In the genomic region with DNA sequence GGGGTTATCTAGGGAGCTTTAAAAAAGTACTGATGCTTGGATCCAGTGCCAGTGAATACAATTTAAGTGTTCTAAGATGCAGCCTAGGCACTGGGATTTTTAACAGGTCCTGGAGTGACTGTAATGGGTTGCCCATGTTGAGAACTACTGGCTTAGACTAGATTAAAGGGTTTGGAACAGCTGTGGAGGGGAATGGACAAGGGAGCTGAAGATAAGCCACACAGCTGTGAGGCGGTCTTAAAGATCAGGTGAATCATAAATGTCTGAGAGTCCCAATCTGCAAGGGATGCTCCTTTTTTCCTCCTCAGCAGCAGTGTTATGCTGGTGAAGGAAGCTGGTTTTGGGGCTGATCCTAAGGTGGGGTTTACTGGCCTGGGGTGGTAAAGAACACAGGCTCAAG, we compare ENCODE assay signal across 2 cellular contexts.
TF ChIP-seq lines count a peak whose summit lies in the region.

No MANE protein-coding gene starts in this region.

TF ChIP-seq in SK-N-SH, 30 proteins besides CTCF, POLR2A, EP300 and RAD21:
- TF ChIP-seq, protein P1, sequence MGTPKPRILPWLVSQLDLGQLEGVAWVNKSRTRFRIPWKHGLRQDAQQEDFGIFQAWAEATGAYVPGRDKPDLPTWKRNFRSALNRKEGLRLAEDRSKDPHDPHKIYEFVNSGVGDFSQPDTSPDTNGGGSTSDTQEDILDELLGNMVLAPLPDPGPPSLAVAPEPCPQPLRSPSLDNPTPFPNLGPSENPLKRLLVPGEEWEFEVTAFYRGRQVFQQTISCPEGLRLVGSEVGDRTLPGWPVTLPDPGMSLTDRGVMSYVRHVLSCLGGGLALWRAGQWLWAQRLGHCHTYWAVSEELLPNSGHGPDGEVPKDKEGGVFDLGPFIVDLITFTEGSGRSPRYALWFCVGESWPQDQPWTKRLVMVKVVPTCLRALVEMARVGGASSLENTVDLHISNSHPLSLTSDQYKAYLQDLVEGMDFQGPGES (IDR thresholded peaks at IDR 0.05; ENCODE audit: low read depth, low read length): no peak
- TF ChIP-seq SIN3A (IDR thresholded peaks at IDR 0.05; ENCODE audit: borderline replicate concordance, low read depth, low read length) (no peak), TEAD4 (IDR thresholded peaks at IDR 0.05; ENCODE audit: borderline replicate concordance, insufficient read depth) (no peak), SMC3 (IDR thresholded peaks at IDR 0.05; ENCODE audit: low read depth, low read length) (no peak), FOXM1 (IDR thresholded peaks at IDR 0.05; ENCODE audit: low read depth) (no peak), MXI1 (IDR thresholded peaks at IDR 0.05; ENCODE audit: low read depth, low read length) (no peak), YY1 (IDR thresholded peaks at IDR 0.05; ENCODE audit: low read depth) (no peak), EZH2phosphoT487 (IDR thresholded peaks at IDR 0.05; ENCODE audit: borderline replicate concordance, low read depth) (no peak), POLR2AphosphoS5 (IDR thresholded peaks at IDR 0.05; ENCODE audit: low read depth, low read length) (no peak), NFIC (IDR thresholded peaks at IDR 0.05; ENCODE audit: borderline replicate concordance) (no peak), RCOR1 (IDR thresholded peaks at IDR 0.05; ENCODE audit: low read length) (no peak), GATA2 (CRISPR knock-in tag; IDR thresholded peaks at IDR 0.05) (no peak), CHD2 (IDR thresholded peaks at IDR 0.05; ENCODE audit: low read length, partially characterized antibody) (no peak), ELF1 (IDR thresholded peaks at IDR 0.05) (no peak)
- TF ChIP-seq, protein P2, sequence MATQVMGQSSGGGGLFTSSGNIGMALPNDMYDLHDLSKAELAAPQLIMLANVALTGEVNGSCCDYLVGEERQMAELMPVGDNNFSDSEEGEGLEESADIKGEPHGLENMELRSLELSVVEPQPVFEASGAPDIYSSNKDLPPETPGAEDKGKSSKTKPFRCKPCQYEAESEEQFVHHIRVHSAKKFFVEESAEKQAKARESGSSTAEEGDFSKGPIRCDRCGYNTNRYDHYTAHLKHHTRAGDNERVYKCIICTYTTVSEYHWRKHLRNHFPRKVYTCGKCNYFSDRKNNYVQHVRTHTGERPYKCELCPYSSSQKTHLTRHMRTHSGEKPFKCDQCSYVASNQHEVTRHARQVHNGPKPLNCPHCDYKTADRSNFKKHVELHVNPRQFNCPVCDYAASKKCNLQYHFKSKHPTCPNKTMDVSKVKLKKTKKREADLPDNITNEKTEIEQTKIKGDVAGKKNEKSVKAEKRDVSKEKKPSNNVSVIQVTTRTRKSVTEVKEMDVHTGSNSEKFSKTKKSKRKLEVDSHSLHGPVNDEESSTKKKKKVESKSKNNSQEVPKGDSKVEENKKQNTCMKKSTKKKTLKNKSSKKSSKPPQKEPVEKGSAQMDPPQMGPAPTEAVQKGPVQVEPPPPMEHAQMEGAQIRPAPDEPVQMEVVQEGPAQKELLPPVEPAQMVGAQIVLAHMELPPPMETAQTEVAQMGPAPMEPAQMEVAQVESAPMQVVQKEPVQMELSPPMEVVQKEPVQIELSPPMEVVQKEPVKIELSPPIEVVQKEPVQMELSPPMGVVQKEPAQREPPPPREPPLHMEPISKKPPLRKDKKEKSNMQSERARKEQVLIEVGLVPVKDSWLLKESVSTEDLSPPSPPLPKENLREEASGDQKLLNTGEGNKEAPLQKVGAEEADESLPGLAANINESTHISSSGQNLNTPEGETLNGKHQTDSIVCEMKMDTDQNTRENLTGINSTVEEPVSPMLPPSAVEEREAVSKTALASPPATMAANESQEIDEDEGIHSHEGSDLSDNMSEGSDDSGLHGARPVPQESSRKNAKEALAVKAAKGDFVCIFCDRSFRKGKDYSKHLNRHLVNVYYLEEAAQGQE (IDR thresholded peaks at IDR 0.05; ENCODE audit: low read depth, low read length): no peak
TF ChIP-seq in SK-N-SH: peak in this region for 0.

TF ChIP-seq in SK-N-SH treated with all-trans-retinoic acid at 6 μM for 48 hours, 23 proteins besides CTCF, POLR2A, EP300 and RAD21 (continued from another document):
- TF ChIP-seq, protein P3, sequence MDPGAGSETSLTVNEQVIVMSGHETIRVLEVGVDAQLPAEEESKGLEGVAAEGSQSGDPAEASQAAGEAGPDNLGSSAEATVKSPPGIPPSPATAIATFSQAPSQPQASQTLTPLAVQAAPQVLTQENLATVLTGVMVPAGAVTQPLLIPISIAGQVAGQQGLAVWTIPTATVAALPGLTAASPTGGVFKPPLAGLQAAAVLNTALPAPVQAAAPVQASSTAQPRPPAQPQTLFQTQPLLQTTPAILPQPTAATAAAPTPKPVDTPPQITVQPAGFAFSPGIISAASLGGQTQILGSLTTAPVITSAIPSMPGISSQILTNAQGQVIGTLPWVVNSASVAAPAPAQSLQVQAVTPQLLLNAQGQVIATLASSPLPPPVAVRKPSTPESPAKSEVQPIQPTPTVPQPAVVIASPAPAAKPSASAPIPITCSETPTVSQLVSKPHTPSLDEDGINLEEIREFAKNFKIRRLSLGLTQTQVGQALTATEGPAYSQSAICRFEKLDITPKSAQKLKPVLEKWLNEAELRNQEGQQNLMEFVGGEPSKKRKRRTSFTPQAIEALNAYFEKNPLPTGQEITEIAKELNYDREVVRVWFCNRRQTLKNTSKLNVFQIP (CRISPR knock-in tag; IDR thresholded peaks at IDR 0.05; ENCODE audit: borderline replicate concordance, low read depth): no peak
- TF ChIP-seq, protein P4, sequence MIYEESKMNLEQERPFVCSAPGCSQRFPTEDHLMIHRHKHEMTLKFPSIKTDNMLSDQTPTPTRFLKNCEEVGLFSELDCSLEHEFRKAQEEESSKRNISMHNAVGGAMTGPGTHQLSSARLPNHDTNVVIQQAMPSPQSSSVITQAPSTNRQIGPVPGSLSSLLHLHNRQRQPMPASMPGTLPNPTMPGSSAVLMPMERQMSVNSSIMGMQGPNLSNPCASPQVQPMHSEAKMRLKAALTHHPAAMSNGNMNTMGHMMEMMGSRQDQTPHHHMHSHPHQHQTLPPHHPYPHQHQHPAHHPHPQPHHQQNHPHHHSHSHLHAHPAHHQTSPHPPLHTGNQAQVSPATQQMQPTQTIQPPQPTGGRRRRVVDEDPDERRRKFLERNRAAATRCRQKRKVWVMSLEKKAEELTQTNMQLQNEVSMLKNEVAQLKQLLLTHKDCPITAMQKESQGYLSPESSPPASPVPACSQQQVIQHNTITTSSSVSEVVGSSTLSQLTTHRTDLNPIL (CRISPR knock-in tag; IDR thresholded peaks at IDR 0.05; ENCODE audit: low read depth): no peak
- TF ChIP-seq CSDC2 (CRISPR knock-in tag; IDR thresholded peaks at IDR 0.05): no peak
- no peak for TF ChIP-seq RARB (CRISPR knock-in tag; IDR thresholded peaks at IDR 0.05)
- TF ChIP-seq OSR1 (CRISPR knock-in tag; IDR thresholded peaks at IDR 0.05): no peak
- TF ChIP-seq, protein P5, sequence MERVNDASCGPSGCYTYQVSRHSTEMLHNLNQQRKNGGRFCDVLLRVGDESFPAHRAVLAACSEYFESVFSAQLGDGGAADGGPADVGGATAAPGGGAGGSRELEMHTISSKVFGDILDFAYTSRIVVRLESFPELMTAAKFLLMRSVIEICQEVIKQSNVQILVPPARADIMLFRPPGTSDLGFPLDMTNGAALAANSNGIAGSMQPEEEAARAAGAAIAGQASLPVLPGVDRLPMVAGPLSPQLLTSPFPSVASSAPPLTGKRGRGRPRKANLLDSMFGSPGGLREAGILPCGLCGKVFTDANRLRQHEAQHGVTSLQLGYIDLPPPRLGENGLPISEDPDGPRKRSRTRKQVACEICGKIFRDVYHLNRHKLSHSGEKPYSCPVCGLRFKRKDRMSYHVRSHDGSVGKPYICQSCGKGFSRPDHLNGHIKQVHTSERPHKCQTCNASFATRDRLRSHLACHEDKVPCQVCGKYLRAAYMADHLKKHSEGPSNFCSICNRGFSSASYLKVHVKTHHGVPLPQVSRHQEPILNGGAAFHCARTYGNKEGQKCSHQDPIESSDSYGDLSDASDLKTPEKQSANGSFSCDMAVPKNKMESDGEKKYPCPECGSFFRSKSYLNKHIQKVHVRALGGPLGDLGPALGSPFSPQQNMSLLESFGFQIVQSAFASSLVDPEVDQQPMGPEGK (CRISPR knock-in tag; IDR thresholded peaks at IDR 0.05; ENCODE audit: borderline replicate concordance): no peak
